ENCODE assay signal across 9 cellular contexts in genomic region chr2:75729861-75730260, GRCh38. TPM values are rescaled to one million over a fixed set of nuclear protein-coding genes. Genes with fewer than 3 reads are reported as not detected.
DNase-seq lines count a peak whose midpoint lies in the region; ATAC-seq and TF ChIP-seq lines count a peak whose summit lies in the region.
"Had no signal": no experiment of that assay in that cellular context is flagged by ENCODE, and none has a peak within 500 bp of the region (broad histone marks: within the 10 kb centered on the region; RNA-seq: fewer than 3 reads in every experiment).

No MANE protein-coding gene starts in this region.

- DNase-seq in Ammon's horn (ENCODE audit: low spot score) (peak; percentile 10), HCEC 1CT (peak; percentile 22), SK-MEL-5 (ENCODE audit: low read depth, low spot score) (peak; percentile 51), kidney epithelial cell (ENCODE audit: low read depth) (no peak), mesothelial cell of epicardium (ENCODE audit: low spot score in 2 of 2, unreplicated experiment in 2 of 2) (no peak), glutamatergic neuron (no peak)
- DNase-seq in stimulated activated naive B cell treated with anti-CD40 and anti-IgM and Interleukin-4, amounts not matched to agents 10 μg/mL and 1 μg/mL and 100 μg/mL, for 72 hours, result no peak
- DNase-seq: GDM1 had no signal

- peaks cover 4% of the 10 kb centered on the region for H3K9me3 Mint-ChIP-seq in mesothelial cell of epicardium
- peaks cover 1% of the 10 kb centered on the region for H3K9me3 Mint-ChIP-seq in glutamatergic neuron (ENCODE audit: unreplicated experiment)
- no peaks in the 10 kb centered on the region for H3K9me3 Mint-ChIP-seq in stimulated activated naive B cell treated with anti-CD40 and anti-IgM and Interleukin-4, amounts not matched to agents 10 μg/mL and 1 μg/mL and 100 μg/mL, for 72 hours

- H3K36me3 Mint-ChIP-seq in mesothelial cell of epicardium (peaks cover 1% of the 10 kb centered on the region), glutamatergic neuron (ENCODE audit: unreplicated experiment) (no peaks in the 10 kb centered on the region)
- no peaks in the 10 kb centered on the region for H3K36me3 Mint-ChIP-seq in stimulated activated naive B cell treated with anti-CD40 and anti-IgM and Interleukin-4, amounts not matched to agents 10 μg/mL and 1 μg/mL and 100 μg/mL, for 72 hours

- no peak overlapping the region for H3K4me3 ChIP-seq in kidney epithelial cell (ENCODE audit: low read depth, low read length)

- H3K36me3 ChIP-seq in kidney epithelial cell (ENCODE audit: control insufficient read depth, insufficient read depth, low read length), result no peaks in the 10 kb centered on the region

- H3K27me3 ChIP-seq in kidney epithelial cell (ENCODE audit: control insufficient read depth, insufficient read depth, low read length), result peaks cover 3% of the 10 kb centered on the region

- in situ Hi-C loops in SK-MEL-5 (cut with HindIII; ENCODE audit: low pct_unique_long_range_greater_than_20kb, low sequenced_read_pairs), result no loop called here

- no peak for ATAC-seq in stimulated activated naive B cell treated with anti-CD40 and anti-IgM and Interleukin-4, amounts not matched to agents 10 μg/mL and 1 μg/mL and 100 μg/mL, for 72 hours (replicated peaks)
- no peak for ATAC-seq in GM18873 (IDR thresholded peaks at IDR 0.05; ENCODE audit: low FRiP score, unreplicated experiment)

- H3K4me1 Mint-ChIP-seq in mesothelial cell of epicardium (peaks cover 6% of the 10 kb centered on the region), glutamatergic neuron (ENCODE audit: low read depth, unreplicated experiment) (peaks cover 6% of the 10 kb centered on the region)
- no peaks in the 10 kb centered on the region for H3K4me1 Mint-ChIP-seq in stimulated activated naive B cell treated with anti-CD40 and anti-IgM and Interleukin-4, amounts not matched to agents 10 μg/mL and 1 μg/mL and 100 μg/mL, for 72 hours

- H3K27me3 Mint-ChIP-seq in mesothelial cell of epicardium (ENCODE audit: low read depth), result peaks cover 11% of the 10 kb centered on the region
- no peaks in the 10 kb centered on the region for H3K27me3 Mint-ChIP-seq in glutamatergic neuron (ENCODE audit: unreplicated experiment)
- peaks cover 40 to 58% of the 10 kb centered on the region in 2 donors for H3K27me3 Mint-ChIP-seq in stimulated activated naive B cell treated with anti-CD40 and anti-IgM and Interleukin-4, amounts not matched to agents 10 μg/mL and 1 μg/mL and 100 μg/mL, for 72 hours

- TF ChIP-seq CTCF in kidney epithelial cell (IDR thresholded peaks at IDR 0.05; ENCODE audit: insufficient read depth, low read length, poor library complexity, severe bottlenecking), result peak; percentile 33
- no peak for TF ChIP-seq CTCF in mesothelial cell of epicardium (IDR thresholded peaks at IDR 0.05; ENCODE audit: unreplicated experiment)
- no peak for TF ChIP-seq CTCF in glutamatergic neuron (IDR thresholded peaks at IDR 0.05; ENCODE audit: partially characterized antibody, unreplicated experiment)

- H3K4me3 Mint-ChIP-seq in mesothelial cell of epicardium (no peak overlapping the region), glutamatergic neuron (ENCODE audit: unreplicated experiment) (no peak overlapping the region)
- H3K4me3 Mint-ChIP-seq in stimulated activated naive B cell treated with anti-CD40 and anti-IgM and Interleukin-4, amounts not matched to agents 10 μg/mL and 1 μg/mL and 100 μg/mL, for 72 hours, result no peak overlapping the region

- H3K27ac Mint-ChIP-seq in mesothelial cell of epicardium (no peak overlapping the region), glutamatergic neuron (ENCODE audit: unreplicated experiment) (no peak overlapping the region)
- H3K27ac Mint-ChIP-seq in stimulated activated naive B cell treated with anti-CD40 and anti-IgM and Interleukin-4, amounts not matched to agents 10 μg/mL and 1 μg/mL and 100 μg/mL, for 72 hours, result no peak overlapping the region

RNA-seq across cellular contexts. Expression of gene GCFC2, which starts 19.1 kb away (rescaled TPM):
- 35.9 and 43.1 TPM in 2 replicates for total RNA-seq in SK-MEL-5 (2014; rRNA removed; shearing (Covaris generic))
- polyA plus RNA-seq in SK-MEL-5 (2015; cell fraction: cytosol; rRNA removed), result 21.5 and 30.8 TPM in 2 replicates
- polyA plus RNA-seq in SK-MEL-5 (2015; cell fraction: nucleus; rRNA removed), result 91.3 and 113 TPM in 2 replicates
- total RNA-seq in kidney epithelial cell (19.2 and 19.8 TPM in 2 replicates), mesothelial cell of epicardium (32.0 to 35.7 TPM (median 34.6 TPM) in 3 replicates), glutamatergic neuron (ENCODE audit: unreplicated experiment) (12.9 TPM)

Comparison
In these comparisons a context has a peak if more than half of its experiments do, and no peak if none do; other contexts are left out.
1. DNase-seq: peak in Ammon's horn (single experiment), HCEC 1CT (single experiment) and SK-MEL-5 (single experiment); none in kidney epithelial cell (single experiment), mesothelial cell of epicardium (0 of 2), glutamatergic neuron (single experiment) and stimulated activated naive B cell treated with anti-CD40 and anti-IgM and Interleukin-4, amounts not matched to agents 10 μg/mL and 1 μg/mL and 100 μg/mL, for 72 hours (single experiment).